In the genomic region with DNA sequence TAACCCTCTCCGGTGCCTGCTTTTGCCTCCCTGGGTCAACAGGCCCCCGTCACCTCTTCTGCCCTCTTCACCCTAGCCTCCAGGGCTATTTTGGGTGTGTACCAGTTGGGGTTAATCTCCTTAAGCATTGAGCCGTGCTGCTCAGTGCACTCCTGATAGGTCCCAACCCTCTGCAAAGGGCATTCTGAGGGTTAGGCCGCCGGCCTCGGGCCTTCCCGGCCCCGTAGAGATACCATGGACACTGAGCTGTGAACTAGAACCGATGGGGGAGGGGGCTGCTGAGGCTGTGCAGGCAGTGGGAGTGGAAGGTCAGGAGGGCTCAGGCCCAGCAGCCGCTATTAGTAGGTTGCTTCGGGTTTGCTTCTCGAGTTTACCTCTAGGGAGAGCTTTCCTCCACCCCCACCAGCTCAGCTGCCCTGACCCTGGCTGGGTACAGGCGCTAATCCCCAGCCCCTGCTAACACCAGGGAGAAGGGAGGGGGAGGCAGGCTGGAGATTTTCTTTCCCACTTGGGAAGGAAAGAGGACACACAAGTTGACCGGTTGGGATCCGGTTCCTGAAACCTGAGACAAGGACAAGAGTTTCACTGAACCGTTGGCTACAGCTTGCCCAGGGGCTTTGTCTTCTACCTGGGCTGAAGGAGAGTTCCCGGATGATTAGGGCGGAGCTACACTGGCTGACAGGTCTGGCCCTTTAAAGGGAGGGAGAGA, we compare ENCODE assay signal across 11 cellular contexts. TPM values are rescaled to one million over a fixed set of nuclear protein-coding genes. Genes with fewer than 3 reads are reported as not detected.
A peak's percentile ranks its signal among the peaks of the same experiment; 100 is the strongest.
DNase-seq lines count a peak whose midpoint lies in the region; ATAC-seq and TF ChIP-seq lines count a peak whose summit lies in the region.
"Had no signal": no experiment of that assay in that cellular context is flagged by ENCODE, and none has a peak within 500 bp of the region (broad histone marks: within the 10 kb centered on the region; RNA-seq: fewer than 3 reads in every experiment).

No MANE protein-coding gene starts in this region.

- H3K27ac Mint-ChIP-seq in endodermal cell, result peak overlapping the region; percentile 96

- no peaks in the 10 kb centered on the region for H3K9me3 Mint-ChIP-seq in endodermal cell

- H3K4me1 ChIP-seq in heart left ventricle (peaks cover 0 to 28% (median 3%) of the 10 kb centered on the region in 12 donors), endodermal cell (ENCODE audit: control insufficient read depth, insufficient read depth, low read length) (no peaks in the 10 kb centered on the region), muscle layer of duodenum (ENCODE audit: control insufficient read depth in 1 of 2, insufficient read depth in 2 of 2, low read length in 2 of 2) (peaks cover 0 to 26% of the 10 kb centered on the region in 2 donors), vagina (peaks cover 37% of the 10 kb centered on the region)

- 50 to 56% (median 52%) methylated on average over 18 of the region's 18 CpGs for WGBS in heart left ventricle, 4 donors
- WGBS in endodermal cell (ENCODE audit: insufficient coverage in 1 of 2, insufficient read length in 1 of 2), 2 experiments, result 11 to 80% methylated on average over 1 to 18 of the region's 18 CpGs

- TF ChIP-seq CTCF in heart left ventricle (IDR thresholded peaks at IDR 0.05) (no peak), endodermal cell (conservative IDR thresholded peaks at IDR 0.05) (peak; percentile 41), vagina (IDR thresholded peaks at IDR 0.05) (no peak)

- peak overlapping the region; percentile 47 for H3K9ac ChIP-seq in endodermal cell (ENCODE audit: extremely low read depth, low read length, poor library complexity, severe bottlenecking)

- DNase-seq in heart left ventricle (no peak), cardiac septum (ENCODE audit: low spot score) (no peak), endodermal cell (peak; percentile 94), vagina (ENCODE audit: extremely low spot score in 2 of 2) (no peak)
- DNase-seq in activated CD8-positive, alpha-beta memory T cell treated with anti-CD3 and anti-CD28 coated beads for 24 hours, result no peak
- DNase-seq: head of caudate nucleus, NCI-H1694 had no signal

- H3K27ac ChIP-seq in heart left ventricle (peak overlapping the region in 7 of 12 donors; percentile 18 to 89 (median 39)), endodermal cell (ENCODE audit: low read depth, low read length) (peak overlapping the region; percentile 36), muscle layer of duodenum (ENCODE audit: low read length) (peak overlapping the region; percentile 77), vagina (peak overlapping the region; percentile 88)
- H3K27ac ChIP-seq: SK-N-MC had no signal

- peaks cover 0 to 20% (median 0%) of the 10 kb centered on the region in 9 donors for H3K27me3 ChIP-seq in heart left ventricle
- peaks cover under 1% of the 10 kb centered on the region for H3K27me3 ChIP-seq in endodermal cell (ENCODE audit: control insufficient read depth, insufficient read depth, low read length, poor library complexity, severe bottlenecking)
- no peaks in the 10 kb centered on the region for H3K27me3 ChIP-seq in muscle layer of duodenum (ENCODE audit: low read depth, low read length)
- H3K27me3 ChIP-seq in vagina, result no peaks in the 10 kb centered on the region

- H3K9me3 ChIP-seq in heart left ventricle (no peaks in the 10 kb centered on the region), endodermal cell (ENCODE audit: control insufficient read depth, low read length) (no peaks in the 10 kb centered on the region), muscle layer of duodenum (ENCODE audit: control insufficient read depth in 1 of 2, low read length in 2 of 2) (no peaks in the 10 kb centered on the region), vagina (no peaks in the 10 kb centered on the region)

- H3K4me3 ChIP-seq in heart left ventricle, result peak overlapping the region in 7 of 12 donors; percentile 3 to 61 (median 27)
- peak overlapping the region; percentile 61 for H3K4me3 ChIP-seq in endodermal cell (ENCODE audit: low read length)
- peak overlapping the region; percentile 49 to 56 for H3K4me3 ChIP-seq in muscle layer of duodenum (ENCODE audit: low read depth in 1 of 2, low read length in 2 of 2)
- H3K4me3 ChIP-seq in vagina, result peak overlapping the region; percentile 46 to 65
- H3K4me3 ChIP-seq: SK-N-MC had no signal

- peak in 2 of 4 donors; percentile 6 to 21 for ATAC-seq in heart left ventricle
- no peak for ATAC-seq in HG02678 (IDR thresholded peaks at IDR 0.05; ENCODE audit: unreplicated experiment)
- ATAC-seq in GM21737 (IDR thresholded peaks at IDR 0.05; ENCODE audit: unreplicated experiment), result no peak

- no peaks in the 10 kb centered on the region for H3K36me3 ChIP-seq in heart left ventricle
- H3K36me3 ChIP-seq in endodermal cell (ENCODE audit: control insufficient read depth, insufficient read depth, low read length), result no peaks in the 10 kb centered on the region
- no peaks in the 10 kb centered on the region for H3K36me3 ChIP-seq in muscle layer of duodenum (ENCODE audit: control insufficient read depth in 1 of 2, insufficient read depth in 2 of 2, low read length in 2 of 2)
- no peaks in the 10 kb centered on the region for H3K36me3 ChIP-seq in vagina

- peak overlapping the region; percentile 54 for H3K4me3 Mint-ChIP-seq in endodermal cell

- H3K27me3 Mint-ChIP-seq in endodermal cell (ENCODE audit: insufficient read depth), result peaks cover 6% of the 10 kb centered on the region

- intact Hi-C loops in heart left ventricle (cut with DNase I), result loop anchor here in 3 of 10 donors (5.0 to 10.0 kb wide), 2 partner anchors 34 to 47 kb away; no protein-coding TSS in a partner anchor
- intact Hi-C loops in cardiac septum (cut with DNase I), result loop anchor here (5.0 kb wide), 1 partner anchor 34 kb away; no protein-coding TSS in a partner anchor
- intact Hi-C loops in vagina (cut with DNase I), result no loop called here

- H3K36me3 Mint-ChIP-seq in endodermal cell (ENCODE audit: low read depth), result no peaks in the 10 kb centered on the region

- TF ChIP-seq POLR2A in heart left ventricle (IDR thresholded peaks at IDR 0.05) (no peak), vagina (IDR thresholded peaks at IDR 0.05) (no peak)

- peaks cover 36% of the 10 kb centered on the region for H3K4me1 Mint-ChIP-seq in endodermal cell

RNA-seq across cellular contexts. Expression of a gene that starts 4.8 kb away (rescaled TPM):
- 10 to 100 TPM in 4 of 9 donors, 1 to 10 TPM in 5; 4.6 to 24.9 (median 10.0) TPM for total RNA-seq in heart left ventricle
- 10 to 100 TPM in 1 of 2 donors, 1 to 10 TPM in 1; 5.1 to 14.5 TPM for polyA plus RNA-seq in heart left ventricle
- total RNA-seq in cardiac septum, result 9.6 TPM
- under 1 TPM; 0.31 to 0.60 TPM for total RNA-seq in endodermal cell
- 1.5 TPM for polyA plus RNA-seq in endodermal cell (2013, experiment 1 of 2)
- 1.6 TPM for polyA plus RNA-seq in endodermal cell (2013, experiment 2 of 2)
- 107 TPM for total RNA-seq in vagina

RNA-seq across cellular contexts. Expression of a gene that starts 13.7 kb away (rescaled TPM):
- total RNA-seq in heart left ventricle, result 100 to 1,000 TPM in 3 of 9 donors, 10 to 100 TPM in 6; 31.7 to 120 (median 86.0) TPM
- 100 to 1,000 TPM in 1 of 2 donors, 10 to 100 TPM in 1; 50.7 to 151 TPM for polyA plus RNA-seq in heart left ventricle
- total RNA-seq in cardiac septum, result 79.1 TPM
- 10 to 100 TPM; 41.7 to 47.4 TPM for total RNA-seq in endodermal cell
- polyA plus RNA-seq in endodermal cell (2013, experiment 1 of 2), result 47.7 TPM
- 46.4 TPM for polyA plus RNA-seq in endodermal cell (2013, experiment 2 of 2)
- 18.9 TPM for total RNA-seq in vagina

RNA-seq across cellular contexts. Expression of a gene that starts 40.9 kb away (rescaled TPM):
- total RNA-seq in heart left ventricle (10 to 100 TPM; 14.1 to 36.2 (median 18.1) TPM), cardiac septum (17.4 TPM), endodermal cell (10 to 100 TPM; 46.6 to 73.5 TPM), vagina (97.7 TPM)
- 10 to 100 TPM; 12.4 to 14.3 TPM for polyA plus RNA-seq in heart left ventricle
- 46.5 TPM for polyA plus RNA-seq in endodermal cell (2013, experiment 1 of 2)
- polyA plus RNA-seq in endodermal cell (2013, experiment 2 of 2), result 49.5 TPM

RNA-seq across cellular contexts. Expression of a gene that starts 52.9 kb away (rescaled TPM):
- total RNA-seq in heart left ventricle (100 to 1,000 TPM in 6 of 9 donors, 10 to 100 TPM in 3; 66.5 to 262 (median 133) TPM), cardiac septum (123 TPM), endodermal cell (1 to 10 TPM; 5.8 to 7.3 TPM), vagina (16.2 TPM)
- polyA plus RNA-seq in heart left ventricle, result 100 to 1,000 TPM in 1 of 2 donors, 10 to 100 TPM in 1; 53.2 to 101 TPM
- polyA plus RNA-seq in endodermal cell (2013, experiment 1 of 2), result 12.7 TPM
- polyA plus RNA-seq in endodermal cell (2013, experiment 2 of 2), result 11.1 TPM

Comparison
In these comparisons a context has a peak if more than half of its experiments do, and no peak if none do; other contexts are left out.
1. H3K27ac ChIP-seq: peak in every context shown above with its lines; median percentile 88 in vagina; 77 in muscle layer of duodenum; 39 in heart left ventricle; 36 in endodermal cell.